ENCODE assay signal across 8 cellular contexts in genomic region chr19:48991823-48992570, GRCh38. TPM values are rescaled to one million over a fixed set of nuclear protein-coding genes. Genes with fewer than 3 reads are reported as not detected.
DNase-seq lines count a peak whose midpoint lies in the region; ATAC-seq and TF ChIP-seq lines count a peak whose summit lies in the region.

No MANE protein-coding gene starts in this region.

- H3K4me3 ChIP-seq in LNCaP clone FGC (ENCODE audit: low read depth, low read length) (peak overlapping the region; percentile 88), right cardiac atrium (ENCODE audit: low read length) (peak overlapping the region; percentile 60)

- peaks cover 12% of the 10 kb centered on the region for H3K4me1 ChIP-seq in right cardiac atrium (ENCODE audit: control insufficient read depth, insufficient read depth, low read length)

- no peaks in the 10 kb centered on the region for H3K27me3 ChIP-seq in right cardiac atrium (ENCODE audit: control insufficient read depth, insufficient read depth)

- peak; percentile 52 to 61 for ATAC-seq in right cardiac atrium
- no peak for ATAC-seq in GM19467 (IDR thresholded peaks at IDR 0.05; ENCODE audit: unreplicated experiment)
- ATAC-seq in GM21825 (IDR thresholded peaks at IDR 0.05; ENCODE audit: unreplicated experiment): no peak

- TF ChIP-seq CTCF in LNCaP clone FGC (IDR thresholded peaks at IDR 0.05; ENCODE audit: control insufficient read depth, extremely low read depth, insufficient read depth): no peak

- WGBS in right cardiac atrium: 28% methylated on average over 10 of the region's 10 CpGs

- DNase-seq in EH (ENCODE audit: low read depth) (peak; percentile 92), LNCaP clone FGC (ENCODE audit: low read depth) (peak; percentile 19), amniotic stem cell (lab: John Stamatoyannopoulos, UW) (peak; percentile 74), right cardiac atrium (peak in 2 of 3 donors; percentile 66 to 82), putamen (ENCODE audit: low spot score) (peak; percentile 25), NCI-H748 (lab: John Stamatoyannopoulos, UW; ENCODE audit: unreplicated experiment) (no peak)

- peak overlapping the region; percentile 88 for H3K27ac ChIP-seq in right cardiac atrium (ENCODE audit: low read length)

- no peaks in the 10 kb centered on the region for H3K9me3 ChIP-seq in right cardiac atrium (ENCODE audit: control insufficient read depth, low read length)

- intact Hi-C loops in right cardiac atrium (cut with DNase I): no loop called here

RNA-seq across cellular contexts. Expression of gene GYS1, which starts 1.1 kb away (rescaled TPM):
- 10 to 100 TPM; 62.7 to 95.9 (median 89.0) TPM for total RNA-seq in right cardiac atrium
- 61.4 TPM for polyA plus RNA-seq in right cardiac atrium

RNA-seq across cellular contexts. Expression of gene RUVBL2, which starts 1.7 kb away (rescaled TPM):
- total RNA-seq in right cardiac atrium: 10 to 100 TPM; 39.4 to 47.3 (median 45.4) TPM
- 54.5 TPM for polyA plus RNA-seq in right cardiac atrium

RNA-seq across cellular contexts. Expression of gene LHB, which starts 24.9 kb away (rescaled TPM):
- not detected for total RNA-seq in right cardiac atrium
- polyA plus RNA-seq in right cardiac atrium: not detected

RNA-seq across cellular contexts. Expression of gene FTL, which starts 26.9 kb away (rescaled TPM):
- 1,000 to 10,000 TPM; 1,459 to 1,840 (median 1,541) TPM for total RNA-seq in right cardiac atrium
- 1,675 TPM for polyA plus RNA-seq in right cardiac atrium

RNA-seq across cellular contexts. Expression of gene CGB3, which starts 32.1 kb away (rescaled TPM):
- total RNA-seq in right cardiac atrium: not detected
- not detected for polyA plus RNA-seq in right cardiac atrium

Comparison
In these comparisons a context has a peak if more than half of its experiments do, and no peak if none do; other contexts are left out.
1. ATAC-seq: peak in right cardiac atrium (2 of 2); none in GM19467 (single experiment) and GM21825 (single experiment).